Comparison of ENCODE assay signal across 1 cellular context in genomic region chr7:45084901-45085618, GRCh38.
TF ChIP-seq lines count a peak whose summit lies in the region.

No MANE protein-coding gene starts in this region.

TF ChIP-seq in SK-N-SH treated with all-trans-retinoic acid at 6 μM for 48 hours, 23 proteins besides CTCF, POLR2A, EP300 and RAD21 (continued from another document):
- no peak for TF ChIP-seq TSHZ2 (CRISPR knock-in tag; IDR thresholded peaks at IDR 0.05)
